ENCODE assay signal across 15 cellular contexts in genomic region chr3:157127268-157127667, GRCh38. TPM values are rescaled to one million over a fixed set of nuclear protein-coding genes. Genes with fewer than 3 reads are reported as not detected.
A peak's percentile ranks its signal among the peaks of the same experiment; 100 is the strongest.
DNase-seq lines count a peak whose midpoint lies in the region; ATAC-seq, FAIRE-seq and TF ChIP-seq lines count a peak whose summit lies in the region.
"Had no signal": no experiment of that assay in that cellular context is flagged by ENCODE, and none has a peak within 500 bp of the region (broad histone marks: within the 10 kb centered on the region; RNA-seq: fewer than 3 reads in every experiment).

No MANE protein-coding gene starts in this region.

- no peak for TF ChIP-seq CTCF in body of pancreas (IDR thresholded peaks at IDR 0.05)
- TF ChIP-seq CTCF in nephron (IDR thresholded peaks at IDR 0.05; ENCODE audit: unreplicated experiment in 3 of 3): no peak

- intact Hi-C loops in body of pancreas (cut with DNase I): no loop called here

- H3K4me1 Mint-ChIP-seq in stimulated activated naive CD8-positive, alpha-beta T cell treated with anti-CD3 and anti-CD28 coated beads, Interleukin-15, Interleukin-2, amounts not matched to agents 100 ng/mL and 50 ng/mL, for 24 hours (ENCODE audit: low read depth): peaks cover 64% of the 10 kb centered on the region
- H3K4me1 Mint-ChIP-seq in stimulated activated naive CD8-positive, alpha-beta T cell treated with anti-CD3 and anti-CD28 coated beads, Interleukin-15, amount 100 ng/mL, for 72 hours: peaks cover 64% of the 10 kb centered on the region
- H3K4me1 Mint-ChIP-seq in nephron: peaks cover 64% of the 10 kb centered on the region

- no peaks in the 10 kb centered on the region for H3K27me3 ChIP-seq in body of pancreas
- H3K27me3 ChIP-seq: BLaER1 had no signal

- no peaks in the 10 kb centered on the region for H3K27me3 Mint-ChIP-seq in stimulated activated naive CD8-positive, alpha-beta T cell treated with anti-CD3 and anti-CD28 coated beads, Interleukin-15, Interleukin-2, amounts not matched to agents 100 ng/mL and 50 ng/mL, for 24 hours
- no peaks in the 10 kb centered on the region for H3K27me3 Mint-ChIP-seq in stimulated activated naive CD8-positive, alpha-beta T cell treated with anti-CD3 and anti-CD28 coated beads, Interleukin-15, amount 100 ng/mL, for 72 hours
- no peaks in the 10 kb centered on the region for H3K27me3 Mint-ChIP-seq in nephron (ENCODE audit: low read depth)

- FAIRE-seq in HTR-8/SVneo (lab: Jason Lieb, UNC): no peak
- FAIRE-seq: H54 had no signal

- no peaks in the 10 kb centered on the region for H3K9me3 Mint-ChIP-seq in stimulated activated naive CD8-positive, alpha-beta T cell treated with anti-CD3 and anti-CD28 coated beads, Interleukin-15, Interleukin-2, amounts not matched to agents 100 ng/mL and 50 ng/mL, for 24 hours
- H3K9me3 Mint-ChIP-seq in stimulated activated naive CD8-positive, alpha-beta T cell treated with anti-CD3 and anti-CD28 coated beads, Interleukin-15, amount 100 ng/mL, for 72 hours: no peaks in the 10 kb centered on the region
- no peaks in the 10 kb centered on the region for H3K9me3 Mint-ChIP-seq in nephron

- H3K4me3 ChIP-seq in body of pancreas: no peak overlapping the region
- H3K4me3 ChIP-seq: BLaER1 had no signal

- 88 to 96% methylated on average over 5 of the region's 5 CpGs for WGBS in body of pancreas, 2 donors

- H3K9me3 ChIP-seq in body of pancreas: no peaks in the 10 kb centered on the region
- H3K9me3 ChIP-seq: BLaER1 had no signal

- H3K36me3 ChIP-seq in body of pancreas (replicated peaks in 1 of 2; ENCODE audit: insufficient read depth in 1 of 2, low read depth in 2 of 2): no peaks in the 10 kb centered on the region
- H3K36me3 ChIP-seq: BLaER1 had no signal

- no peak for TF ChIP-seq POLR2A in body of pancreas (IDR thresholded peaks at IDR 0.05)

- H3K36me3 Mint-ChIP-seq in stimulated activated naive CD8-positive, alpha-beta T cell treated with anti-CD3 and anti-CD28 coated beads, Interleukin-15, Interleukin-2, amounts not matched to agents 100 ng/mL and 50 ng/mL, for 24 hours (ENCODE audit: low read depth): no peaks in the 10 kb centered on the region
- no peaks in the 10 kb centered on the region for H3K36me3 Mint-ChIP-seq in nephron (ENCODE audit: low read depth)

- peaks cover 99% of the 10 kb centered on the region for H3K4me1 ChIP-seq in body of pancreas

- no peak overlapping the region for H3K4me3 Mint-ChIP-seq in stimulated activated naive CD8-positive, alpha-beta T cell treated with anti-CD3 and anti-CD28 coated beads, Interleukin-15, Interleukin-2, amounts not matched to agents 100 ng/mL and 50 ng/mL, for 24 hours
- no peak overlapping the region for H3K4me3 Mint-ChIP-seq in stimulated activated naive CD8-positive, alpha-beta T cell treated with anti-CD3 and anti-CD28 coated beads, Interleukin-15, amount 100 ng/mL, for 72 hours
- no peak overlapping the region for H3K4me3 Mint-ChIP-seq in nephron

- no peak for DNase-seq in stimulated activated naive CD8-positive, alpha-beta T cell treated with anti-CD3 and anti-CD28 coated beads, Interleukin-15, amount 100 ng/mL, for 72 hours
- DNase-seq in body of pancreas (no peak), HTR-8/SVneo (ENCODE audit: insufficient read length, low spot score) (no peak), NCI-H187 (lab: John Stamatoyannopoulos, UW) (no peak)
- no peak for DNase-seq in stimulated activated CD4-positive, alpha-beta T cell treated with anti-CD3 and anti-CD28 coated beads, Interleukin-2, amount 100 ng/mL, for 24 hours
- DNase-seq: activated CD8-positive, alpha-beta memory T cell treated with anti-CD3 and anti-CD28 coated beads, Interleukin-2, amount 50 U/mL, for 48 hours; effector memory CD4-positive, alpha-beta T cell; NK-92 treated with Interleukin-12 subunit alpha and Interleukin-12 subunit beta, amount 100 ng/mL, for 24 hours; occipital lobe; stimulated activated CD8-positive, alpha-beta memory T cell treated with anti-CD3 and anti-CD28 coated beads, Interleukin-4, amount 100 ng/mL, for 48 hours had no signal

- H3K27ac Mint-ChIP-seq in stimulated activated naive CD8-positive, alpha-beta T cell treated with anti-CD3 and anti-CD28 coated beads, Interleukin-15, Interleukin-2, amounts not matched to agents 100 ng/mL and 50 ng/mL, for 24 hours: peak overlapping the region; percentile 94
- no peak overlapping the region for H3K27ac Mint-ChIP-seq in stimulated activated naive CD8-positive, alpha-beta T cell treated with anti-CD3 and anti-CD28 coated beads, Interleukin-15, amount 100 ng/mL, for 72 hours
- peak overlapping the region in 2 of 3 experiments; percentile 91 to 93 for H3K27ac Mint-ChIP-seq in nephron

- peak overlapping the region; percentile 72 to 93 (median 83) for H3K27ac ChIP-seq in body of pancreas

- no peak for ATAC-seq in stimulated activated naive CD8-positive, alpha-beta T cell treated with anti-CD3 and anti-CD28 coated beads, Interleukin-15, amount 100 ng/mL, for 72 hours
- no peak for ATAC-seq in body of pancreas
- no peak for ATAC-seq in HG03280 (IDR thresholded peaks at IDR 0.05; ENCODE audit: unreplicated experiment)

RNA-seq across cellular contexts. Expression of gene CCNL1, which starts 32.7 kb away (rescaled TPM):
- 100 to 1,000 TPM; 194 to 196 TPM for total RNA-seq in body of pancreas

Comparison
In these comparisons a context has a peak if more than half of its experiments do, and no peak if none do; other contexts are left out.
1. H3K27ac Mint-ChIP-seq: peak in stimulated activated naive CD8-positive, alpha-beta T cell treated with anti-CD3 and anti-CD28 coated beads, Interleukin-15, Interleukin-2, amounts not matched to agents 100 ng/mL and 50 ng/mL, for 24 hours (single experiment) and nephron (2 of 3); none in stimulated activated naive CD8-positive, alpha-beta T cell treated with anti-CD3 and anti-CD28 coated beads, Interleukin-15, amount 100 ng/mL, for 72 hours (0 of 2).